ENCODE assay signal across 17 cellular contexts in the genomic region with DNA sequence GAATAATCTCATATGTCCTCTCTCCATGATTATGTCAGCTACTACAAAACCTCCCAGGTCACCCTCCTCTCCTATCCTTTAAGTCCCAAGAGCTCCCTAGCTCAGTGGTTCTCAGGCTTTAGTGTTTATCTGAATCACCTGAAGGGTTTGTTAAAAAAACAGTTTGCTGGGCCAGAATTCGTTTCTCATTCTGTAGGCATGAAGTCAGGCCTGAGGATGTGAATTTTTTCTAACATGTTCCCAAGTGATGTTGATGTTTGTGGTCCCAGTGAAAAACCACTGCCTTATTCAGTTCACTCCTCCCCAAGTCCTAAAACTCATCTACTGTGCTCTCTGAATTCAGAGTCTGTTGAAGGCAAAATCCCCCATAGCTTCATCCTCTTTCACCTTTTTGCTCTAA.
DNase-seq lines count a peak whose midpoint lies in the region; ATAC-seq and TF ChIP-seq lines count a peak whose summit lies in the region.
"Had no signal": no experiment of that assay in that cellular context is flagged by ENCODE, and none has a peak within 500 bp of the region (broad histone marks: within the 10 kb centered on the region; RNA-seq: fewer than 3 reads in every experiment).

No MANE protein-coding gene starts in this region.

- POLR2A ChIA-PET in IMR-90 (lab: Charles Lee; ENCODE audit: unreplicated experiment), result no interaction called here

- no peak for ATAC-seq in IMR-90 (ENCODE audit: low read depth)
- ATAC-seq in activated CD4-positive, CD25-positive, alpha-beta regulatory T cell treated with anti-CD3 and anti-CD28 coated beads, Interleukin-2, amount 50 U/mL, for 24 hours, result no peak
- ATAC-seq: CD8-positive, alpha-beta T cell had no signal

- H2BK120ac ChIP-seq in IMR-90 (ENCODE audit: low read depth, low read length) (no peak overlapping the region), mesendoderm (ENCODE audit: low read depth, low read length) (no peak overlapping the region)

- no peaks in the 10 kb centered on the region for H4K20me1 ChIP-seq in IMR-90 (ENCODE audit: insufficient read depth, low read length)
- H4K20me1 ChIP-seq: BLaER1 had no signal

- in situ Hi-C loops in IMR-90 (cut with MboI; ENCODE audit: low sequenced_read_pairs) (loop anchor here (10.0 to 25.0 kb wide), 2 partner anchors 188 to 1921 kb away; no protein-coding TSS in a partner anchor), astrocyte of the spinal cord (cut with HindIII; ENCODE audit: low sequenced_read_pairs) (no loop called here)

- H3K9me3 ChIP-seq in IMR-90 (ENCODE audit: control insufficient read depth, insufficient read depth, low read length) (no peaks in the 10 kb centered on the region), tibial nerve (no peaks in the 10 kb centered on the region)
- H3K9me3 ChIP-seq: BLaER1, Caco-2 had no signal

- no peaks in the 10 kb centered on the region for H3K9me1 ChIP-seq in IMR-90 (ENCODE audit: insufficient read depth, low read length)

- no peak for TF ChIP-seq EP300 in tibial nerve (IDR thresholded peaks at IDR 0.05)

- H3K56ac ChIP-seq in IMR-90 (ENCODE audit: extremely low read depth, insufficient read depth, low read length) (no peak overlapping the region), mesendoderm (ENCODE audit: low read length) (no peak overlapping the region)

- dilution Hi-C loops in IMR-90 (cut with HindIII; ENCODE audit: low sequenced_read_pairs, unreplicated experiment), result no loop called here

- H3K79me2 ChIP-seq in mesendoderm (ENCODE audit: control insufficient read depth, insufficient read depth, low read length), result no peaks in the 10 kb centered on the region

- H3K4me1 ChIP-seq in IMR-90 (ENCODE audit: control insufficient read depth, insufficient read depth, low read length), result no peaks in the 10 kb centered on the region
- H3K4me1 ChIP-seq in mesendoderm (ENCODE audit: control insufficient read depth, low read depth, low read length), result peaks cover 5% of the 10 kb centered on the region
- no peaks in the 10 kb centered on the region for H3K4me1 ChIP-seq in tibial nerve
- H3K4me1 ChIP-seq: BLaER1, Caco-2 had no signal

- no peaks in the 10 kb centered on the region for H3K36me3 ChIP-seq in IMR-90 (ENCODE audit: control insufficient read depth, insufficient read depth, low read length)
- H3K36me3 ChIP-seq in mesendoderm (ENCODE audit: control insufficient read depth, insufficient read depth, low read length), result no peaks in the 10 kb centered on the region
- no peaks in the 10 kb centered on the region for H3K36me3 ChIP-seq in tibial nerve
- H3K36me3 ChIP-seq: BLaER1 had no signal

- no peak overlapping the region for H2AK9ac ChIP-seq in IMR-90 (replicated peaks; ENCODE audit: low read depth, low read length, poor library complexity)

- intact Hi-C loops in IMR-90 (cut with micrococcal nuclease), result no loop called here

- CTCF ChIA-PET in IMR-90 (lab: Yijun Ruan, JAX), result no interaction called here

- TF ChIP-seq POLR2A in IMR-90 (IDR thresholded peaks at IDR 0.05; ENCODE audit: low read depth, low read length) (no peak), tibial nerve (IDR thresholded peaks at IDR 0.05) (no peak)

- H4K5ac ChIP-seq in IMR-90 (ENCODE audit: low read depth, low read length) (no peak overlapping the region), mesendoderm (ENCODE audit: low read length) (no peak overlapping the region)

- WGBS in IMR-90 (ENCODE audit: extremely low coverage in 2 of 2, insufficient read length in 1 of 2), 2 experiments, result no CpG with 5 or more reads among the region's 1 CpG
- WGBS in mesendoderm (ENCODE audit: extremely low coverage, insufficient coverage, low lambda C conversion rate), result no CpG with 5 or more reads among the region's 1 CpG
- WGBS in tibial nerve, 2 donors, result 55 to 75% methylated on average over 1 of the region's 1 CpG

- H3K79me1 ChIP-seq in IMR-90 (ENCODE audit: low read depth in 1 of 2, low read length in 2 of 2) (no peaks in the 10 kb centered on the region), mesendoderm (ENCODE audit: low read length) (no peaks in the 10 kb centered on the region)

- H2BK20ac ChIP-seq in IMR-90 (ENCODE audit: low read depth, low read length), result no peak overlapping the region

- no peak overlapping the region for H2BK15ac ChIP-seq in IMR-90 (ENCODE audit: low read depth, low read length)
- H2BK15ac ChIP-seq in mesendoderm (replicated peaks; ENCODE audit: low read depth), result no peak overlapping the region

- H3K4ac ChIP-seq in IMR-90 (ENCODE audit: low read depth, low read length) (no peak overlapping the region), mesendoderm (ENCODE audit: low read depth, low read length) (no peak overlapping the region)

- no peak overlapping the region for H3K23ac ChIP-seq in IMR-90 (ENCODE audit: low read depth, low read length)
- H3K23ac ChIP-seq in mesendoderm (ENCODE audit: low read length), result no peak overlapping the region

- no peak overlapping the region for H2AFZ ChIP-seq in IMR-90 (replicated peaks; ENCODE audit: low read length, poor library complexity)
- H2AFZ ChIP-seq: GM23248 had no signal

- DNase-seq in IMR-90, result peak; percentile 12
- peak; percentile 50 for DNase-seq in astrocyte of the spinal cord (ENCODE audit: low read depth, low spot score)
- no peak for DNase-seq in mesendoderm
- DNase-seq in tibial nerve (ENCODE audit: low spot score in 2 of 2), result no peak
- no peak for DNase-seq in NCI-H226
- DNase-seq: Caco-2; CD4-positive, CD25-positive, alpha-beta regulatory T cell; CD8-positive, alpha-beta T cell; DMS153; DND-41; GM23248; H7; HCEC 1CT had no signal

- H3K14ac ChIP-seq in IMR-90 (replicated peaks; ENCODE audit: low read depth, low read length), result no peak overlapping the region

- no peak overlapping the region for H3K18ac ChIP-seq in IMR-90 (ENCODE audit: low read depth, low read length)
- H3K18ac ChIP-seq in mesendoderm (ENCODE audit: low read length), result peak overlapping the region; percentile 40

- H3K9ac ChIP-seq in IMR-90 (ENCODE audit: low read depth, low read length), result no peak overlapping the region
- no peak overlapping the region for H3K9ac ChIP-seq in mesendoderm (ENCODE audit: low read length)
- H3K9ac ChIP-seq: BLaER1, GM23248 had no signal

- no peak for TF ChIP-seq CTCF in IMR-90 (conservative IDR thresholded peaks at IDR 0.05; ENCODE audit: low read depth, low read length)
- no peak for TF ChIP-seq CTCF in astrocyte of the spinal cord (IDR thresholded peaks at IDR 0.05; ENCODE audit: low read depth, low read length)
- no peak for TF ChIP-seq CTCF in tibial nerve (IDR thresholded peaks at IDR 0.05)

- TF ChIP-seq RAD21 in IMR-90 (IDR thresholded peaks at IDR 0.05; ENCODE audit: low read length), result no peak

- H3K27me3 ChIP-seq in IMR-90 (ENCODE audit: control insufficient read depth, insufficient read depth, low read length) (peaks cover 7% of the 10 kb centered on the region), mesendoderm (ENCODE audit: insufficient read depth, low read length, poor library complexity) (no peaks in the 10 kb centered on the region), tibial nerve (no peaks in the 10 kb centered on the region)
- H3K27me3 ChIP-seq: BLaER1 had no signal

- no peak overlapping the region for H4K91ac ChIP-seq in IMR-90 (ENCODE audit: insufficient read depth, low read depth, low read length)

- H3K27ac ChIP-seq in IMR-90 (ENCODE audit: insufficient read depth, low read length), result no peak overlapping the region
- no peak overlapping the region for H3K27ac ChIP-seq in mesendoderm (ENCODE audit: low read depth, low read length)
- H3K27ac ChIP-seq in tibial nerve, result no peak overlapping the region
- H3K27ac ChIP-seq: 22Rv1, BLaER1, C4-2B, GM23248 had no signal

- H2BK5ac ChIP-seq in IMR-90 (ENCODE audit: low read depth, low read length, poor library complexity, severe bottlenecking) (no peak overlapping the region), mesendoderm (ENCODE audit: low read length) (no peak overlapping the region)

- no peak overlapping the region for H4K8ac ChIP-seq in IMR-90 (ENCODE audit: low read depth in 2 of 2, low read length in 2 of 2)
- no peak overlapping the region for H4K8ac ChIP-seq in mesendoderm (ENCODE audit: low read depth, low read length)

- no TSS peak for BruUV-seq in IMR-90 (replicated peaks; lab: Mats Ljungman, UMichigan)

- H2AK5ac ChIP-seq in IMR-90 (ENCODE audit: low read depth, low read length) (no peak overlapping the region), mesendoderm (ENCODE audit: low read length) (peak overlapping the region; percentile 67)

- H3K4me3 ChIP-seq in IMR-90 (ENCODE audit: insufficient read depth, low read depth, low read length) (no peak overlapping the region), astrocyte of the spinal cord (ENCODE audit: low read depth, low read length) (no peak overlapping the region), mesendoderm (ENCODE audit: low read length) (no peak overlapping the region), tibial nerve (no peak overlapping the region)
- H3K4me3 ChIP-seq: BLaER1, GM23248 had no signal

- no peak overlapping the region for H3K4me2 ChIP-seq in IMR-90 (ENCODE audit: low read depth, low read length)
- no peak overlapping the region for H3K4me2 ChIP-seq in mesendoderm (ENCODE audit: low read length)
- H3K4me2 ChIP-seq: BLaER1 had no signal

TF ChIP-seq in IMR-90, 13 proteins besides CTCF, POLR2A, EP300 and RAD21:
- TF ChIP-seq CHD1 (IDR thresholded peaks at IDR 0.05; ENCODE audit: low read depth, low read length) (no peak), SMC3 (IDR thresholded peaks at IDR 0.05; ENCODE audit: low read depth, low read length) (no peak), RFX5 (IDR thresholded peaks at IDR 0.05; ENCODE audit: low read depth, low read length) (no peak), MAFK (IDR thresholded peaks at IDR 0.05; ENCODE audit: low read depth, low read length) (no peak), FOS (IDR thresholded peaks at IDR 0.05; ENCODE audit: low read depth, low read length) (no peak), MAZ (IDR thresholded peaks at IDR 0.05; ENCODE audit: borderline replicate concordance, low read depth, low read length) (no peak), RCOR1 (IDR thresholded peaks at IDR 0.05; ENCODE audit: insufficient replicate concordance, low read length) (no peak), MXI1 (IDR thresholded peaks at IDR 0.05; ENCODE audit: borderline replicate concordance, low read depth, low read length) (no peak), CEBPB (IDR thresholded peaks at IDR 0.05; ENCODE audit: low read depth, low read length) (no peak)
- TF ChIP-seq, protein P1, sequence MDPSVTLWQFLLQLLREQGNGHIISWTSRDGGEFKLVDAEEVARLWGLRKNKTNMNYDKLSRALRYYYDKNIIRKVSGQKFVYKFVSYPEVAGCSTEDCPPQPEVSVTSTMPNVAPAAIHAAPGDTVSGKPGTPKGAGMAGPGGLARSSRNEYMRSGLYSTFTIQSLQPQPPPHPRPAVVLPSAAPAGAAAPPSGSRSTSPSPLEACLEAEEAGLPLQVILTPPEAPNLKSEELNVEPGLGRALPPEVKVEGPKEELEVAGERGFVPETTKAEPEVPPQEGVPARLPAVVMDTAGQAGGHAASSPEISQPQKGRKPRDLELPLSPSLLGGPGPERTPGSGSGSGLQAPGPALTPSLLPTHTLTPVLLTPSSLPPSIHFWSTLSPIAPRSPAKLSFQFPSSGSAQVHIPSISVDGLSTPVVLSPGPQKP (IDR thresholded peaks at IDR 0.05; ENCODE audit: borderline replicate concordance, low read depth, low read length), result no peak

Comparison
In these comparisons a context has a peak if more than half of its experiments do, and no peak if none do; other contexts are left out.
1. DNase-seq: peak in IMR-90 (single experiment) and astrocyte of the spinal cord (single experiment); none in mesendoderm (single experiment), tibial nerve (0 of 2) and NCI-H226 (single experiment).